8 cellular contexts compared by ENCODE assay signal in the genomic region with DNA sequence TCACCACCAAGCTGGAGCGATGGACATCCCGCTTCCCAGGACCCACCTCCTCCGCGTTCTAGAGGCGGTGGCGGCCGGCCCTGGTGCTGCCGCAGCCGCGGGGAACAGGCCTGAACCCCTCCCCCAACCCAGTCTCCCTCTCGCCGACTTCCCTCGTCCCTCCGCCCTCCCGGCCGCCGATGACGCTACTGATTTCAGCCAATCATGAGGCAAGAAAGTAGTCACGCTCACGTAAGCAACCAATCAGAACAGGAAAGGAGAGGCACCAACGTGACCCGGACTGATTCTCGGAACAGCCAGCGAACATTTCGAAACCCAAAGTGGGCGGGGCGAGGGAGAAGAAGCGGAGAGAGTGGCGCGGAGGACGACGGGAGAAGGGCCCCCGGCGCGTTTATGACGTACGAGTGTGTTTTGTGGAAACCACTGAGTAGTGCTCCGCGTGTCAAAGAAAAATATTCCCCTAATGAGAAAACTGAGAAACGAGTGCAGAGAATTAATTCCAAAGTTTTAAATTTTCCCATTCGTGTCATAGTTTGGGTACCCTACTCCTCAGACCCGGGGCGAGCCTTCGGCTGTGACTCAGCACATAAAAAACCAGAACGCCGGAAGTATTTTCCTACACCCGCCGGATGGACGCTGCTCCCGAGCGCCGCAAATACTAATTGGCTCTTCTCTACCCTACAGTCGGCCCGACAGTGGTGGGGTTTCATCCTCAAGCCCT. TPM values are rescaled to one million over a fixed set of nuclear protein-coding genes. Genes with fewer than 3 reads are reported as not detected.
DNase-seq lines count a peak whose midpoint lies in the region; ATAC-seq, FAIRE-seq and TF ChIP-seq lines count a peak whose summit lies in the region.

A gene with protein sequence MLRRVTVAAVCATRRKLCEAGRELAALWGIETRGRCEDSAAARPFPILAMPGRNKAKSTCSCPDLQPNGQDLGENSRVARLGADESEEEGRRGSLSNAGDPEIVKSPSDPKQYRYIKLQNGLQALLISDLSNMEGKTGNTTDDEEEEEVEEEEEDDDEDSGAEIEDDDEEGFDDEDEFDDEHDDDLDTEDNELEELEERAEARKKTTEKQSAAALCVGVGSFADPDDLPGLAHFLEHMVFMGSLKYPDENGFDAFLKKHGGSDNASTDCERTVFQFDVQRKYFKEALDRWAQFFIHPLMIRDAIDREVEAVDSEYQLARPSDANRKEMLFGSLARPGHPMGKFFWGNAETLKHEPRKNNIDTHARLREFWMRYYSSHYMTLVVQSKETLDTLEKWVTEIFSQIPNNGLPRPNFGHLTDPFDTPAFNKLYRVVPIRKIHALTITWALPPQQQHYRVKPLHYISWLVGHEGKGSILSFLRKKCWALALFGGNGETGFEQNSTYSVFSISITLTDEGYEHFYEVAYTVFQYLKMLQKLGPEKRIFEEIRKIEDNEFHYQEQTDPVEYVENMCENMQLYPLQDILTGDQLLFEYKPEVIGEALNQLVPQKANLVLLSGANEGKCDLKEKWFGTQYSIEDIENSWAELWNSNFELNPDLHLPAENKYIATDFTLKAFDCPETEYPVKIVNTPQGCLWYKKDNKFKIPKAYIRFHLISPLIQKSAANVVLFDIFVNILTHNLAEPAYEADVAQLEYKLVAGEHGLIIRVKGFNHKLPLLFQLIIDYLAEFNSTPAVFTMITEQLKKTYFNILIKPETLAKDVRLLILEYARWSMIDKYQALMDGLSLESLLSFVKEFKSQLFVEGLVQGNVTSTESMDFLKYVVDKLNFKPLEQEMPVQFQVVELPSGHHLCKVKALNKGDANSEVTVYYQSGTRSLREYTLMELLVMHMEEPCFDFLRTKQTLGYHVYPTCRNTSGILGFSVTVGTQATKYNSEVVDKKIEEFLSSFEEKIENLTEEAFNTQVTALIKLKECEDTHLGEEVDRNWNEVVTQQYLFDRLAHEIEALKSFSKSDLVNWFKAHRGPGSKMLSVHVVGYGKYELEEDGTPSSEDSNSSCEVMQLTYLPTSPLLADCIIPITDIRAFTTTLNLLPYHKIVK (minus strand): TSS at position 112 of the 721 bp plus-strand sequence. CDS start 112 bp downstream, outside the sequence.

- ATAC-seq in GM18909 (IDR thresholded peaks at IDR 0.05; ENCODE audit: poor library complexity, unreplicated experiment) = peak; percentile 96
- peak; percentile 96 for ATAC-seq in HG03159 (IDR thresholded peaks at IDR 0.05; ENCODE audit: unreplicated experiment)

- DNase-seq in AG08395 (ENCODE audit: low spot score) (peak; percentile 99), NCI-H2227 (lab: John Stamatoyannopoulos, UW; ENCODE audit: unreplicated experiment) (peak; percentile 100), WERI-Rb-1 (peak; percentile 100), bronchial epithelial cell (ENCODE audit: low read depth) (peak; percentile 99)

- H3K27me3 ChIP-seq in WERI-Rb-1 (ENCODE audit: insufficient read depth, low read depth, severe bottlenecking) = no peaks in the 10 kb centered on the region
- H3K27me3 ChIP-seq in bronchial epithelial cell (ENCODE audit: control insufficient read depth, insufficient read depth, low read length) = no peaks in the 10 kb centered on the region
- H3K27me3 ChIP-seq in iPS-20b (ENCODE audit: insufficient read depth, low read length) = peaks cover 13% of the 10 kb centered on the region

- H3K4me3 ChIP-seq in WERI-Rb-1 (ENCODE audit: low read depth, low read length) (peak within 1 kb of the TSS; percentile 62), bronchial epithelial cell (ENCODE audit: low read depth, low read length) (peak within 1 kb of the TSS; percentile 72), iPS-20b (ENCODE audit: low read length) (peak within 1 kb of the TSS; percentile 99), skin epidermis (peak within 1 kb of the TSS; percentile 58 to 96 (median 83))

- no peaks in the 10 kb centered on the region for H3K9me3 ChIP-seq in WERI-Rb-1 (ENCODE audit: severe bottlenecking)
- no peaks in the 10 kb centered on the region for H3K9me3 ChIP-seq in iPS-20b (ENCODE audit: insufficient read depth, low read depth, low read length)

- peaks cover 3% of the 10 kb centered on the region; the same call in 1 of the 2 replicates for H3K4me1 ChIP-seq in iPS-20b (ENCODE audit: insufficient read depth, low read length)

- H3K36me3 ChIP-seq in WERI-Rb-1 (peaks cover 7% of the 10 kb centered on the region), bronchial epithelial cell (ENCODE audit: control insufficient read depth, insufficient read depth, low read length) (peaks cover 2% of the 10 kb centered on the region), iPS-20b (ENCODE audit: insufficient read depth, low read depth, low read length) (no peaks in the 10 kb centered on the region)

- peak within 1 kb of the TSS; percentile 98 for H3K9ac ChIP-seq in iPS-20b (ENCODE audit: low read depth, low read length)

- TF ChIP-seq CTCF in WERI-Rb-1 (IDR thresholded peaks at IDR 0.05; ENCODE audit: low read depth, low read length) (no peak), bronchial epithelial cell (IDR thresholded peaks at IDR 0.05; ENCODE audit: insufficient read depth, low read length, severe bottlenecking) (no peak)

- no peak for FAIRE-seq in bronchial epithelial cell (lab: Jason Lieb, UNC)

- H3K27ac ChIP-seq in WERI-Rb-1 (peak within 1 kb of the TSS; percentile 92), iPS-20b (ENCODE audit: low read length) (peak within 1 kb of the TSS; percentile 99), skin epidermis (peak within 1 kb of the TSS; percentile 87 to 100 (median 98))

RNA-seq across cellular contexts. Expression of the gene that starts here (rescaled TPM):
- 67.4 and 71.7 TPM in 2 replicates for total RNA-seq in bronchial epithelial cell

Comparison
In these comparisons a context has a peak if more than half of its experiments do, and no peak if none do; other contexts are left out.
1. Peak in every context shown above with its lines: DNase-seq, ATAC-seq, H3K4me3 ChIP-seq and H3K27ac ChIP-seq.